Comparison of ENCODE assay signal across 8 cellular contexts in genomic region chr2:200471324-200471848, GRCh38. TPM values are rescaled to one million over a fixed set of nuclear protein-coding genes. Genes with fewer than 3 reads are reported as not detected.
DNase-seq lines count a peak whose midpoint lies in the region; ATAC-seq and TF ChIP-seq lines count a peak whose summit lies in the region.

No MANE protein-coding gene starts in this region.

- no peak overlapping the region for H3K27ac ChIP-seq in coronary artery

- DNase-seq in activated effector memory CD4-positive, alpha-beta T cell treated with anti-CD3 and anti-CD28 coated beads, Interleukin-2, amount 50 U/mL, for 16 hours, result peak; percentile 71
- DNase-seq in activated effector memory CD4-positive, alpha-beta T cell treated with Interleukin-2 at 50 U/mL for 16 hours, result no peak
- peak; percentile 33 for DNase-seq in HuH-7.5 (ENCODE audit: low spot score)
- peak; percentile 9 for DNase-seq in T-helper 22 cell (ENCODE audit: low read depth)
- DNase-seq in coronary artery (ENCODE audit: low spot score), result no peak
- DNase-seq in naive thymus-derived CD8-positive, alpha-beta T cell, result peak in 8 of 10 donors; percentile 19 to 69 (median 34)
- DNase-seq in LoVo (ENCODE audit: low spot score), result no peak

- no peak overlapping the region for H3K4me3 ChIP-seq in coronary artery

- H3K27me3 Mint-ChIP-seq in naive thymus-derived CD8-positive, alpha-beta T cell, result no peaks in the 10 kb centered on the region

- H3K36me3 Mint-ChIP-seq in naive thymus-derived CD8-positive, alpha-beta T cell, result peaks cover 0 to 2% (median 0%) of the 10 kb centered on the region in 3 donors

- peak; percentile 81 for ATAC-seq in GM21786 (IDR thresholded peaks at IDR 0.05; ENCODE audit: unreplicated experiment)
- peak; percentile 27 to 46 for ATAC-seq in naive thymus-derived CD8-positive, alpha-beta T cell

- peak overlapping the region in 2 of 10 donors; percentile 48 to 68 for H3K4me3 Mint-ChIP-seq in naive thymus-derived CD8-positive, alpha-beta T cell

- POLR2A ChIA-PET in naive thymus-derived CD8-positive, alpha-beta T cell (lab: Charles Lee), result no interaction called here

- H3K9me3 Mint-ChIP-seq in naive thymus-derived CD8-positive, alpha-beta T cell, result no peaks in the 10 kb centered on the region

- TF ChIP-seq CTCF in coronary artery (IDR thresholded peaks at IDR 0.05), result peak; percentile 20

- peak overlapping the region in 5 of 10 donors; percentile 26 to 75 (median 63) for H3K27ac Mint-ChIP-seq in naive thymus-derived CD8-positive, alpha-beta T cell

- peaks cover 24 to 35% (median 34%) of the 10 kb centered on the region in 4 donors for H3K4me1 Mint-ChIP-seq in naive thymus-derived CD8-positive, alpha-beta T cell

RNA-seq across cellular contexts. Expression of gene KCTD18, which starts 38.5 kb away (rescaled TPM):
- 10 to 100 TPM; 19.1 to 19.6 TPM for total RNA-seq in naive thymus-derived CD8-positive, alpha-beta T cell
- polyA plus RNA-seq in naive thymus-derived CD8-positive, alpha-beta T cell, result 10 to 100 TPM; 12.6 to 16.5 (median 14.0) TPM

RNA-seq across cellular contexts. Expression of gene SGO2, which starts 54.6 kb away (rescaled TPM):
- total RNA-seq in naive thymus-derived CD8-positive, alpha-beta T cell, result 1 to 10 TPM; 3.4 to 4.9 TPM
- 1 to 10 TPM in 2 of 3 donors, under 1 TPM in 1; 0.66 to 2.4 (median 2.4) TPM for polyA plus RNA-seq in naive thymus-derived CD8-positive, alpha-beta T cell

Comparison
In these comparisons a context has a peak if more than half of its experiments do, and no peak if none do; other contexts are left out.
1. DNase-seq: peak in activated effector memory CD4-positive, alpha-beta T cell treated with anti-CD3 and anti-CD28 coated beads, Interleukin-2, amount 50 U/mL, for 16 hours (single experiment), HuH-7.5 (single experiment), T-helper 22 cell (single experiment) and naive thymus-derived CD8-positive, alpha-beta T cell (8 of 10); none in activated effector memory CD4-positive, alpha-beta T cell treated with Interleukin-2 at 50 U/mL for 16 hours (single experiment), coronary artery (single experiment) and LoVo (single experiment).